Comparison of ENCODE assay signal across 15 cellular contexts in genomic region chr2:69092857-69093256, GRCh38.
A peak's percentile ranks its signal among the peaks of the same experiment; 100 is the strongest.
DNase-seq lines count a peak whose midpoint lies in the region; ATAC-seq, FAIRE-seq and TF ChIP-seq lines count a peak whose summit lies in the region.
"Had no signal": no experiment of that assay in that cellular context is flagged by ENCODE, and none has a peak within 500 bp of the region (broad histone marks: within the 10 kb centered on the region; RNA-seq: fewer than 3 reads in every experiment).

No MANE protein-coding gene starts in this region.

- H2BK120ac ChIP-seq in mesenchymal stem cell (ENCODE audit: low read depth, low read length) = no peak overlapping the region

- WGBS in mesenchymal stem cell = 100% methylated on average over 1 of the region's 1 CpG

- no peak overlapping the region for H3K14ac ChIP-seq in mesenchymal stem cell (ENCODE audit: low read length in 2 of 2)

- no peaks in the 10 kb centered on the region for H3K79me1 ChIP-seq in mesenchymal stem cell (replicated peaks; ENCODE audit: low read length, poor library complexity, severe bottlenecking)

- H4K91ac ChIP-seq in mesenchymal stem cell (ENCODE audit: low read length) = no peak overlapping the region

- H3K27me3 ChIP-seq in bronchial epithelial cell (ENCODE audit: control insufficient read depth, insufficient read depth, low read length) (no peaks in the 10 kb centered on the region), mesenchymal stem cell (ENCODE audit: control insufficient read depth in 1 of 2, insufficient read depth in 1 of 2, low read length in 2 of 2) (no peaks in the 10 kb centered on the region)

- no peak overlapping the region for H2BK15ac ChIP-seq in mesenchymal stem cell (ENCODE audit: low read depth, poor library complexity, severe bottlenecking)

- no peak overlapping the region for H4K8ac ChIP-seq in mesenchymal stem cell (ENCODE audit: low read length)

- DNase-seq in GM03348 (ENCODE audit: low spot score) (peak; percentile 14), NOMO-1 (lab: John Stamatoyannopoulos, UW; ENCODE audit: unreplicated experiment in 2 of 2) (peak; percentile 5 to 70), bronchial epithelial cell (ENCODE audit: low read depth) (peak; percentile 36), mesenchymal stem cell (no peak), NCI-H1436 (lab: John Stamatoyannopoulos, UW) (no peak)
- DNase-seq in stimulated activated CD4-positive, alpha-beta T cell treated with anti-CD3 and anti-CD28 coated beads, Interleukin-1b, Interleukin-23, amount 100 ng/mL, for 48 hours = no peak
- DNase-seq: DND-41, H9, NCI-H187, NCI-H2107, NCI-H510A, NCI-H748 treated with DMSO at 0.1 percent for 48 hours, PC-9 had no signal

- H3K9me3 ChIP-seq in mesenchymal stem cell (ENCODE audit: control insufficient read depth, low read length) = no peaks in the 10 kb centered on the region

- no peak overlapping the region for H3K23ac ChIP-seq in mesenchymal stem cell (ENCODE audit: low read length in 2 of 2)

- no peak overlapping the region for H2AK5ac ChIP-seq in mesenchymal stem cell (ENCODE audit: low read length, severe bottlenecking)

- FAIRE-seq in bronchial epithelial cell (lab: Jason Lieb, UNC) = no peak

- TF ChIP-seq CTCF in bronchial epithelial cell (IDR thresholded peaks at IDR 0.05; ENCODE audit: insufficient read depth, low read length, severe bottlenecking) = no peak

- no peak for ATAC-seq in HG03469 (IDR thresholded peaks at IDR 0.05; ENCODE audit: unreplicated experiment)

- H3K4me1 ChIP-seq in mesenchymal stem cell (ENCODE audit: control insufficient read depth, insufficient read depth, low read depth, low read length) = peaks cover 1% of the 10 kb centered on the region

- H3K27ac ChIP-seq in mesenchymal stem cell (ENCODE audit: low read length, poor library complexity, severe bottlenecking) = no peak overlapping the region
- H3K27ac ChIP-seq: HL-60, PC-9 had no signal

- peak overlapping the region; percentile 15 for H3K9ac ChIP-seq in mesenchymal stem cell (ENCODE audit: low read length)

- H3K36me3 ChIP-seq in bronchial epithelial cell (ENCODE audit: control insufficient read depth, insufficient read depth, low read length) (no peaks in the 10 kb centered on the region), mesenchymal stem cell (ENCODE audit: control insufficient read depth in 1 of 2, insufficient read depth in 2 of 2, low read depth in 1 of 2, low read length in 2 of 2) (peaks cover 6 to 24% of the 10 kb centered on the region in 2 experiments)

- no peak overlapping the region for H3K4me2 ChIP-seq in mesenchymal stem cell (ENCODE audit: low read length, poor library complexity, severe bottlenecking)
- H3K4me2 ChIP-seq: PC-9 had no signal

- H2BK5ac ChIP-seq in mesenchymal stem cell (ENCODE audit: low read depth, low read length, poor library complexity, severe bottlenecking) = no peak overlapping the region

- no peak overlapping the region for H3K18ac ChIP-seq in mesenchymal stem cell (ENCODE audit: low read depth in 1 of 2, low read length in 2 of 2)

- H3K4me3 ChIP-seq in bronchial epithelial cell (ENCODE audit: low read depth, low read length) (no peak overlapping the region), mesenchymal stem cell (ENCODE audit: insufficient read depth in 1 of 2, low read depth in 1 of 2, low read length in 2 of 2) (no peak overlapping the region)
- H3K4me3 ChIP-seq: PC-9 had no signal

- no peak overlapping the region for H2BK12ac ChIP-seq in mesenchymal stem cell (ENCODE audit: low read length in 2 of 2)

- no peak overlapping the region for H2AFZ ChIP-seq in mesenchymal stem cell (ENCODE audit: low read depth, low read length)
- H2AFZ ChIP-seq: PC-9 had no signal

- no peak overlapping the region for H3K4ac ChIP-seq in mesenchymal stem cell (ENCODE audit: low read depth in 1 of 2, low read length in 2 of 2)

Comparison
In these comparisons a context has a peak if more than half of its experiments do, and no peak if none do; other contexts are left out.
1. DNase-seq: peak in GM03348 (single experiment), NOMO-1 (2 of 2) and bronchial epithelial cell (single experiment); none in mesenchymal stem cell (single experiment), stimulated activated CD4-positive, alpha-beta T cell treated with anti-CD3 and anti-CD28 coated beads, Interleukin-1b, Interleukin-23, amount 100 ng/mL, for 48 hours (single experiment) and NCI-H1436 (single experiment).